17 cellular contexts compared by ENCODE assay signal in the genomic region with DNA sequence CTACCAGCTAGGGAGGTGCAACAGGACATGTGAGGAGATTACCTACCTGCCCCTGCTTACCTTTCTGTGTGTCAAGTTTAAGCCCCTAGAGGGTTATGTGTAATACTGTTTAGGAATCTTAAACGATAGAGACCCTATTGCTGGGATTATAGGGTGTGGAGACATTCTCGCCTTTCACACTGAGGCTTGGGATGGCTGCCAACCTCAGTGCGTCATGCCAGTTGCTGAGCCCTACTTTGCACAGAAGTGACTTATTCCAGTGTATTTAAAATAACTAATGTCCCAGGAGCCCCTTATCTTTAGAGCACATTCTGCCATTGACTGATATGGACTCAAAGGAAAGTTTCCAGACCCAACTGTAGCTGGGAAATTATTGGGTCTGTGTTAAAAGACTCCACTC.
DNase-seq lines count a peak whose midpoint lies in the region; ATAC-seq, FAIRE-seq and TF ChIP-seq lines count a peak whose summit lies in the region.
"Had no signal": no experiment of that assay in that cellular context is flagged by ENCODE, and none has a peak within 500 bp of the region (broad histone marks: within the 10 kb centered on the region; RNA-seq: fewer than 3 reads in every experiment).

No MANE protein-coding gene starts in this region.

- no peak for ATAC-seq in IMR-90 (ENCODE audit: low read depth)
- 0 out of 3 replicates have a peak, but pooled peaks have one; percentile 42 for ATAC-seq in K562
- ATAC-seq in HG03039 (IDR thresholded peaks at IDR 0.05; ENCODE audit: unreplicated experiment) = no peak
- no peak for ATAC-seq in stimulated activated naive B cell treated with anti-CD40 and anti-IgM and Interleukin-4, amounts not matched to agents 10 μg/mL and 1 μg/mL and 100 μg/mL, for 72 hours (replicated peaks)
- no peak for ATAC-seq in GM21737 (IDR thresholded peaks at IDR 0.05; ENCODE audit: unreplicated experiment)

- no peak overlapping the region for H4K91ac ChIP-seq in IMR-90 (ENCODE audit: insufficient read depth, low read depth, low read length)

- TF ChIP-seq CTCF in AG10803 (conservative IDR thresholded peaks at IDR 0.05; ENCODE audit: low read length) = no peak
- no peak for TF ChIP-seq CTCF in IMR-90 (conservative IDR thresholded peaks at IDR 0.05; ENCODE audit: low read depth, low read length)
- no peak for TF ChIP-seq CTCF in K562 (IDR thresholded peaks at IDR 0.05 in 2 of 3, conservative IDR thresholded peaks at IDR 0.05 in 1 of 3; ENCODE audit: insufficient read depth in 2 of 3, low read depth in 1 of 3, low read length in 3 of 3)
- TF ChIP-seq CTCF in left ventricle myocardium inferior (IDR thresholded peaks at IDR 0.05; ENCODE audit: borderline replicate concordance) = no peak

- peaks cover 33% of the 10 kb centered on the region for H3K27me3 ChIP-seq in IMR-90 (ENCODE audit: control insufficient read depth, insufficient read depth, low read length)
- H3K27me3 ChIP-seq in K562 (ENCODE audit: control insufficient read depth in 2 of 2, insufficient read depth in 2 of 2, low read length in 2 of 2) = peaks cover 10 to 32% of the 10 kb centered on the region in 2 experiments; a peak in 3 of 5 replicates
- H3K27me3 ChIP-seq in left ventricle myocardium inferior (ENCODE audit: low read depth) = peaks cover 72% of the 10 kb centered on the region
- H3K27me3 ChIP-seq: vagina had no signal

- peaks cover 2% of the 10 kb centered on the region in 2 donors for H3K36me3 Mint-ChIP-seq in stimulated activated naive B cell treated with anti-CD40 and anti-IgM and Interleukin-4, amounts not matched to agents 10 μg/mL and 1 μg/mL and 100 μg/mL, for 72 hours

- no peak overlapping the region for H3K14ac ChIP-seq in IMR-90 (replicated peaks; ENCODE audit: low read depth, low read length)

- no peaks in the 10 kb centered on the region; the same call in 1 of the 2 replicates for H3K4me1 ChIP-seq in IMR-90 (ENCODE audit: control insufficient read depth, insufficient read depth, low read length)
- peaks cover 0 to 17% of the 10 kb centered on the region in 2 experiments; a peak in 2 of 5 replicates for H3K4me1 ChIP-seq in K562 (replicated peaks in 1 of 2; ENCODE audit: control insufficient read depth in 2 of 2, insufficient read depth in 2 of 2, low read length in 2 of 2)
- H3K4me1 ChIP-seq in left ventricle myocardium inferior = no peaks in the 10 kb centered on the region

- H3K23ac ChIP-seq in IMR-90 (ENCODE audit: low read depth, low read length) = no peak overlapping the region

- no peak overlapping the region for H3K18ac ChIP-seq in IMR-90 (ENCODE audit: low read depth, low read length)

- H3K79me2 ChIP-seq in K562 (ENCODE audit: control insufficient read depth, insufficient read depth, low read length) = no peaks in the 10 kb centered on the region

- in situ Hi-C loops in IMR-90 (cut with MboI; ENCODE audit: low sequenced_read_pairs) (no loop called here), K562 (cut with MboI) (no loop called here)

- TF ChIP-seq EP300 in K562 (IDR thresholded peaks at IDR 0.05; ENCODE audit: low read length) = no peak

- no peak overlapping the region for H2BK5ac ChIP-seq in IMR-90 (ENCODE audit: low read depth, low read length, poor library complexity, severe bottlenecking)

- H3K4me3 ChIP-seq in AG10803 (ENCODE audit: low read length) (no peak overlapping the region), IMR-90 (ENCODE audit: insufficient read depth, low read depth, low read length) (no peak overlapping the region), K562 (no peak overlapping the region), left ventricle myocardium inferior (no peak overlapping the region)
- H3K4me3 ChIP-seq: vagina had no signal

- H3K27ac Mint-ChIP-seq in stimulated activated naive B cell treated with anti-CD40 and anti-IgM and Interleukin-4, amounts not matched to agents 10 μg/mL and 1 μg/mL and 100 μg/mL, for 72 hours = no peak overlapping the region
- H3K27ac Mint-ChIP-seq: activated naive CD8-positive, alpha-beta T cell; dendritic cell treated with granulocyte-macrophage colony-stimulating factor and Interleukin-4, amounts not matched to agents 40 ng/mL and 50 ng/mL, for 4 days had no signal

- H3K27ac ChIP-seq in IMR-90 (ENCODE audit: insufficient read depth, low read length) (no peak overlapping the region), K562 (ENCODE audit: extremely low read depth, low read depth, low read length) (no peak overlapping the region), left ventricle myocardium inferior (replicated peaks) (no peak overlapping the region)
- H3K27ac ChIP-seq: vagina, WERI-Rb-1 had no signal

- TF ChIP-seq RAD21 in IMR-90 (IDR thresholded peaks at IDR 0.05; ENCODE audit: low read length) = no peak
- TF ChIP-seq RAD21 in K562 (CRISPR knock-in tag; conservative IDR thresholded peaks at IDR 0.05 in 1 of 2, IDR thresholded peaks at IDR 0.05 in 1 of 2) = no peak

- WGBS in IMR-90 (ENCODE audit: extremely low coverage in 2 of 2, insufficient read length in 1 of 2), 2 experiments = no CpG with 5 or more reads among the region's 3 CpGs
- WGBS in K562 (ENCODE audit: insufficient coverage, low coverage, missing lambda C conversion rate) = 0% methylated on average over 3 of the region's 3 CpGs

- H3K9me3 ChIP-seq in IMR-90 (ENCODE audit: control insufficient read depth, insufficient read depth, low read length) (peaks cover 3% of the 10 kb centered on the region; the same call in 1 of the 2 replicates), K562 (replicated peaks; ENCODE audit: control insufficient read depth, insufficient read depth, low read depth, low read length) (no peaks in the 10 kb centered on the region), left ventricle myocardium inferior (replicated peaks) (peaks cover 7% of the 10 kb centered on the region)

- H3K56ac ChIP-seq in IMR-90 (ENCODE audit: extremely low read depth, insufficient read depth, low read length) = no peak overlapping the region

- H3K9me1 ChIP-seq in IMR-90 (ENCODE audit: insufficient read depth, low read length) (no peaks in the 10 kb centered on the region), K562 (ENCODE audit: control insufficient read depth, insufficient read depth, low read length) (no peaks in the 10 kb centered on the region)

- intact Hi-C loops in IMR-90 (cut with micrococcal nuclease) (no loop called here), K562 (cut with micrococcal nuclease) (no loop called here), left ventricle myocardium inferior (cut with micrococcal nuclease) (no loop called here)

- dilution Hi-C loops in IMR-90 (cut with HindIII; ENCODE audit: low sequenced_read_pairs, unreplicated experiment) = no loop called here

- no peak overlapping the region for H2AK5ac ChIP-seq in IMR-90 (ENCODE audit: low read depth, low read length)

- no peak for TF ChIP-seq POLR2A in IMR-90 (IDR thresholded peaks at IDR 0.05; ENCODE audit: low read depth, low read length)
- no peak for TF ChIP-seq POLR2A in K562 (conservative IDR thresholded peaks at IDR 0.05)

- H3K36me3 ChIP-seq in IMR-90 (ENCODE audit: control insufficient read depth, insufficient read depth, low read length) (no peaks in the 10 kb centered on the region), K562 (ENCODE audit: control insufficient read depth, insufficient read depth, low read length) (no peaks in the 10 kb centered on the region), left ventricle myocardium inferior (no peaks in the 10 kb centered on the region)
- H3K36me3 ChIP-seq: vagina, WERI-Rb-1 had no signal

- H3K9ac ChIP-seq in IMR-90 (ENCODE audit: low read depth, low read length) (no peak overlapping the region), K562 (ENCODE audit: insufficient read depth in 1 of 2, low read depth in 2 of 2, low read length in 2 of 2) (no peak overlapping the region)

- peaks cover 53 to 61% of the 10 kb centered on the region in 2 donors for H3K27me3 Mint-ChIP-seq in stimulated activated naive B cell treated with anti-CD40 and anti-IgM and Interleukin-4, amounts not matched to agents 10 μg/mL and 1 μg/mL and 100 μg/mL, for 72 hours

- CTCF ChIA-PET in IMR-90 (lab: Yijun Ruan, JAX) (no interaction called here), K562 (lab: Yijun Ruan, JAX; ENCODE audit: low intra/inter-chr PET ratio) (no interaction called here)

- no peak overlapping the region for H2BK120ac ChIP-seq in IMR-90 (ENCODE audit: low read depth, low read length)

- H4K20me1 ChIP-seq in IMR-90 (ENCODE audit: insufficient read depth, low read length) = no peaks in the 10 kb centered on the region
- H4K20me1 ChIP-seq in K562 (replicated peaks; ENCODE audit: control insufficient read depth, insufficient read depth, low read length) = no peaks in the 10 kb centered on the region

- H3K4me3 Mint-ChIP-seq in stimulated activated naive B cell treated with anti-CD40 and anti-IgM and Interleukin-4, amounts not matched to agents 10 μg/mL and 1 μg/mL and 100 μg/mL, for 72 hours = no peak overlapping the region
- H3K4me3 Mint-ChIP-seq: activated naive CD8-positive, alpha-beta T cell; dendritic cell treated with granulocyte-macrophage colony-stimulating factor and Interleukin-4, amounts not matched to agents 40 ng/mL and 50 ng/mL, for 4 days had no signal

- H3K4me2 ChIP-seq in IMR-90 (ENCODE audit: low read depth, low read length) (no peak overlapping the region), K562 (ENCODE audit: insufficient read depth, low read length) (peak overlapping the region; percentile 16; the same call in 1 of the 2 replicates)

- H2AK9ac ChIP-seq in IMR-90 (replicated peaks; ENCODE audit: low read depth, low read length, poor library complexity) = no peak overlapping the region

- no peak overlapping the region for H4K8ac ChIP-seq in IMR-90 (ENCODE audit: low read depth in 2 of 2, low read length in 2 of 2)

- DNase-seq in AG10803 (ENCODE audit: low read depth) (peak; percentile 52), IMR-90 (peak; percentile 37), K562 (ENCODE audit: extremely low read depth in 1 of 4, low spot score in 3 of 4) (peak in 2 of 4 experiments; percentile 25 to 36), left ventricle myocardium inferior (peak; percentile 34), D341Med (ENCODE audit: low spot score) (no peak)
- DNase-seq in stimulated activated naive B cell treated with anti-CD40 and anti-IgM and Interleukin-4, amounts not matched to agents 10 μg/mL and 1 μg/mL and 100 μg/mL, for 72 hours = no peak
- DNase-seq: KG1, NCI-H1694, NCI-H774, SIG-M5, WERI-Rb-1 had no signal

- H2AFZ ChIP-seq in IMR-90 (replicated peaks; ENCODE audit: low read length, poor library complexity) = no peak overlapping the region
- peak overlapping the region; percentile 11; the same call in 1 of the 2 replicates for H2AFZ ChIP-seq in K562 (ENCODE audit: low read depth, low read length)

- H3K4ac ChIP-seq in IMR-90 (ENCODE audit: low read depth, low read length) = no peak overlapping the region

- peaks cover 4 to 12% of the 10 kb centered on the region in 2 donors for H3K9me3 Mint-ChIP-seq in stimulated activated naive B cell treated with anti-CD40 and anti-IgM and Interleukin-4, amounts not matched to agents 10 μg/mL and 1 μg/mL and 100 μg/mL, for 72 hours

- no peak overlapping the region for H2BK20ac ChIP-seq in IMR-90 (ENCODE audit: low read depth, low read length)

- FAIRE-seq in K562 (lab: Jason Lieb, UNC) = no peak
- FAIRE-seq: GM12891 had no signal

- H2BK15ac ChIP-seq in IMR-90 (ENCODE audit: low read depth, low read length) = no peak overlapping the region

- POLR2A ChIA-PET in IMR-90 (lab: Charles Lee; ENCODE audit: unreplicated experiment) (no interaction called here), K562 (lab: Yijun Ruan, JAX) (interaction anchor here (0.8 to 1.3 kb wide), 2 partner anchors 10 to 17 kb away, joined by 3 read pairs; no protein-coding TSS in a partner anchor)

- no TSS peak for BruUV-seq in IMR-90 (replicated peaks; lab: Mats Ljungman, UMichigan)
- no TSS peak for BruUV-seq in K562 (replicated peaks; lab: Mats Ljungman, UMichigan)

- no peaks in the 10 kb centered on the region for H3K79me1 ChIP-seq in IMR-90 (ENCODE audit: low read depth in 1 of 2, low read length in 2 of 2)

- H3K4me1 Mint-ChIP-seq in stimulated activated naive B cell treated with anti-CD40 and anti-IgM and Interleukin-4, amounts not matched to agents 10 μg/mL and 1 μg/mL and 100 μg/mL, for 72 hours = no peaks in the 10 kb centered on the region

- H4K5ac ChIP-seq in IMR-90 (ENCODE audit: low read depth, low read length) = no peak overlapping the region

Comparison
In these comparisons a context has a peak if more than half of its experiments do, and no peak if none do; other contexts are left out.
1. DNase-seq: peak in AG10803 (single experiment), IMR-90 (single experiment) and left ventricle myocardium inferior (single experiment); none in stimulated activated naive B cell treated with anti-CD40 and anti-IgM and Interleukin-4, amounts not matched to agents 10 μg/mL and 1 μg/mL and 100 μg/mL, for 72 hours (single experiment) and D341Med (single experiment).